In the genomic region with DNA sequence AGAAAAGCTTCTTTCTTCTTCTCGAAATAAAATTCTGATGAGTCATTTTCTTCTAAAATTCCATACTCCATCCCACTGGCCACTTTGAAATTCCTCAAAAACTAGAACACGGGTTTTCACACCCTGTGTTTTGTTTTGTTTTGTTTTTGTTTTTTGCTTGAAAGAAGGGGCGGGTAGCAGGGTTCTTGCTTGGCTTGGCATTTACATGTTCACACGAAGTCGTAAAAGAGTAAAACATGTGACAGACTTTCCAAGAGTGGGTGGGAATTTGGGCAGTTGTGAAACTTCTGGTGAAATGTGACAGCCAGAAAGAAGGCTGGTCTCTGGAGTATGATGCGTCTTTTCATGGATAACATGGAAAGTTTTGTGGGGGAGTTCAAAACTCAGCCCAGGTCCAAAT, we compare ENCODE assay signal across 33 cellular contexts. TPM values are rescaled to one million over a fixed set of nuclear protein-coding genes. Genes with fewer than 3 reads are reported as not detected.
A peak's percentile ranks its signal among the peaks of the same experiment; 100 is the strongest.
DNase-seq lines count a peak whose midpoint lies in the region; ATAC-seq, FAIRE-seq and TF ChIP-seq lines count a peak whose summit lies in the region.
"Had no signal": no experiment of that assay in that cellular context is flagged by ENCODE, and none has a peak within 500 bp of the region (broad histone marks: within the 10 kb centered on the region; RNA-seq: fewer than 3 reads in every experiment).

No MANE protein-coding gene starts in this region.

- H3K4me3 Mint-ChIP-seq in neural progenitor cell (no peak overlapping the region), progenitor cell of endocrine pancreas (ENCODE audit: low read depth) (no peak overlapping the region)
- H3K4me3 Mint-ChIP-seq: activated CD4-positive, alpha-beta T cell treated with anti-CD3 and anti-CD28 coated beads for 36 hours; activated CD8-positive, alpha-beta T cell treated with anti-CD3 and anti-CD28 coated beads, Interleukin-2, amount 10 ng/mL, durations not matched to agents 7 days and 5 days; dendritic cell treated with granulocyte-macrophage colony-stimulating factor and Interleukin-4, amounts not matched to agents 40 ng/mL and 50 ng/mL, for 4 days; naive B cell; T-helper 2 cell treated with Interferon-gamma antibody and Interleukin-4, amounts not matched to agents 5 μg/mL and 100 μg/mL, for 36 hours had no signal

- in situ Hi-C loops in SK-MEL-5 (cut with HindIII; ENCODE audit: low pct_unique_long_range_greater_than_20kb, low sequenced_read_pairs) = no loop called here

- DNase-seq in A549 (ENCODE audit: low read depth in 1 of 2, low spot score in 1 of 2) (no peak), GM03348 (ENCODE audit: low spot score) (peak; percentile 62), SK-MEL-5 (ENCODE audit: low read depth, low spot score) (peak; percentile 19), myocyte (ENCODE audit: low read depth) (peak; percentile 40), neural progenitor cell (ENCODE audit: low spot score) (no peak), progenitor cell of endocrine pancreas (ENCODE audit: low spot score, unreplicated experiment) (no peak), NCI-H2196 (lab: John Stamatoyannopoulos, UW; ENCODE audit: unreplicated experiment) (no peak), islet precursor cell (no peak)
- DNase-seq: activated CD4-positive, alpha-beta T cell treated with anti-CD3 and anti-CD28 coated beads for 36 hours; activated CD8-positive, alpha-beta T cell treated with anti-CD3 and anti-CD28 coated beads, Interleukin-2, amount 10 ng/mL, durations not matched to agents 7 days and 5 days; aorta; central memory CD4-positive, alpha-beta T cell; COR-L47; DMS79; esophagus squamous epithelium; GOT3; KG1; left lung; MV-4-11; naive B cell; NCI-H1436 treated with DMSO at 0.1 percent for 48 hours; NCI-H2107; NCI-H446 treated with DMSO at 0.1 percent for 48 hours; stimulated activated naive CD8-positive, alpha-beta T cell treated with anti-CD3 and anti-CD28 coated beads, Interleukin-15, Interleukin-2, amounts not matched to agents 100 U/mL and 50 U/mL, for 24 hours had no signal

- POLR2A ChIA-PET in A549 (lab: Yijun Ruan, JAX) = no interaction called here

- no peak overlapping the region for H3K27ac Mint-ChIP-seq in neural progenitor cell
- H3K27ac Mint-ChIP-seq in progenitor cell of endocrine pancreas = no peak overlapping the region
- H3K27ac Mint-ChIP-seq: activated CD4-positive, alpha-beta T cell treated with anti-CD3 and anti-CD28 coated beads for 36 hours; activated CD8-positive, alpha-beta T cell treated with anti-CD3 and anti-CD28 coated beads, Interleukin-2, amount 10 ng/mL, durations not matched to agents 7 days and 5 days; activated naive CD4-positive, alpha-beta T cell treated with anti-CD3 and anti-CD28 coated beads, Interleukin-2, amount 50 U/mL, for 72 hours; activated T-helper 2 cell treated with anti-CD3 and anti-CD28 coated beads, Interferon-gamma antibody, Interleukin-2, Interleukin-4, amounts not matched to agents 10 μg/mL and 5 μg/mL and 100 μg/mL, durations not matched to agents 14 hours and 24 hours and 36 hours; dendritic cell treated with granulocyte-macrophage colony-stimulating factor and Interleukin-4, amounts not matched to agents 40 ng/mL and 50 ng/mL, for 4 days; naive B cell; T-helper 2 cell treated with Interferon-gamma antibody and Interleukin-4, amounts not matched to agents 5 μg/mL and 100 μg/mL, for 36 hours had no signal

- H3K79me2 ChIP-seq in neural progenitor cell (ENCODE audit: low read depth) = no peaks in the 10 kb centered on the region

- H3K27me3 ChIP-seq in neural progenitor cell = no peaks in the 10 kb centered on the region
- H3K27me3 ChIP-seq: BLaER1 treated with 17β-estradiol and CSF1 and Interleukin-3, amounts not matched to agents 10 nM and 100 nM; esophagus squamous epithelium; left lung had no signal

- TF ChIP-seq RAD21 in A549 (conservative IDR thresholded peaks at IDR 0.05 in 1 of 2, IDR thresholded peaks at IDR 0.05 in 1 of 2) = no peak

- ATAC-seq in A549 = no peak
- ATAC-seq: activated CD4-positive, alpha-beta T cell treated with anti-CD3 and anti-CD28 coated beads for 36 hours; activated CD8-positive, alpha-beta T cell treated with anti-CD3 and anti-CD28 coated beads, Interleukin-2, amount 10 ng/mL, durations not matched to agents 7 days and 5 days; activated naive CD4-positive, alpha-beta T cell treated with anti-CD3 and anti-CD28 coated beads, Interleukin-2, amount 50 U/mL, for 72 hours; left lung; stimulated activated naive CD8-positive, alpha-beta T cell treated with anti-CD3 and anti-CD28 coated beads, Interleukin-15, Interleukin-2, amounts not matched to agents 100 U/mL and 50 U/mL, for 24 hours had no signal

- H3K4me3 ChIP-seq in A549 (no peak overlapping the region), neural progenitor cell (no peak overlapping the region)
- H3K4me3 ChIP-seq: BLaER1 treated with 17β-estradiol and CSF1 and Interleukin-3, amounts not matched to agents 10 nM and 100 nM; esophagus squamous epithelium; left lung; thoracic aorta had no signal

- FAIRE-seq in A549 (lab: Jason Lieb, UNC) = no peak
- FAIRE-seq: GM12891 had no signal

- no peaks in the 10 kb centered on the region for H3K36me3 Mint-ChIP-seq in neural progenitor cell
- H3K36me3 Mint-ChIP-seq in progenitor cell of endocrine pancreas (ENCODE audit: insufficient read depth) = no peaks in the 10 kb centered on the region
- H3K36me3 Mint-ChIP-seq: activated naive CD4-positive, alpha-beta T cell treated with anti-CD3 and anti-CD28 coated beads, Interleukin-2, amount 50 U/mL, for 72 hours; naive B cell had no signal

- H3K36me3 ChIP-seq in neural progenitor cell = no peaks in the 10 kb centered on the region
- H3K36me3 ChIP-seq: BLaER1 treated with 17β-estradiol and CSF1 and Interleukin-3, amounts not matched to agents 10 nM and 100 nM; esophagus squamous epithelium; left lung; thoracic aorta had no signal

- CTCF ChIA-PET in A549 (lab: Yijun Ruan, JAX) = no interaction called here

- H3K27ac ChIP-seq in A549 (no peak overlapping the region), neural progenitor cell (no peak overlapping the region)
- H3K27ac ChIP-seq: BLaER1 treated with 17β-estradiol and CSF1 and Interleukin-3, amounts not matched to agents 10 nM and 100 nM; esophagus squamous epithelium; left lung; thoracic aorta had no signal

- H2AFZ ChIP-seq in neural progenitor cell (replicated peaks) = no peak overlapping the region

- no peaks in the 10 kb centered on the region for H3F3A ChIP-seq in neural progenitor cell (ENCODE audit: low read depth)

- TF ChIP-seq EP300 in A549 (IDR thresholded peaks at IDR 0.05) = no peak

- no peaks in the 10 kb centered on the region for H3K9me3 ChIP-seq in A549
- H3K9me3 ChIP-seq in neural progenitor cell (ENCODE audit: low read depth) = no peaks in the 10 kb centered on the region
- H3K9me3 ChIP-seq: esophagus squamous epithelium, left lung, thoracic aorta had no signal

- TF ChIP-seq POLR2A in A549 (IDR thresholded peaks at IDR 0.05; ENCODE audit: low read length) = no peak

- H3K4me1 ChIP-seq in A549 (0 out of 3 replicates have a peak, but pooled peaks cover 3% of the 10 kb centered on the region), neural progenitor cell (no peaks in the 10 kb centered on the region)
- H3K4me1 ChIP-seq: esophagus squamous epithelium, left lung had no signal

- TF ChIP-seq CTCF in A549 (IDR thresholded peaks at IDR 0.05) = no peak
- no peak for TF ChIP-seq CTCF in neural progenitor cell (IDR thresholded peaks at IDR 0.05)
- TF ChIP-seq CTCF in progenitor cell of endocrine pancreas (IDR thresholded peaks at IDR 0.05; ENCODE audit: unreplicated experiment) = no peak

- WGBS in A549 (ENCODE audit: missing lambda C conversion rate) = 76% methylated on average over 6 of the region's 6 CpGs

- no peaks in the 10 kb centered on the region for H3K27me3 Mint-ChIP-seq in neural progenitor cell (ENCODE audit: insufficient read depth, low read depth)
- peaks cover 15% of the 10 kb centered on the region for H3K27me3 Mint-ChIP-seq in progenitor cell of endocrine pancreas
- H3K27me3 Mint-ChIP-seq: activated CD4-positive, alpha-beta T cell treated with anti-CD3 and anti-CD28 coated beads for 36 hours; dendritic cell treated with granulocyte-macrophage colony-stimulating factor and Interleukin-4, amounts not matched to agents 40 ng/mL and 50 ng/mL, for 4 days; naive B cell had no signal

- no peak overlapping the region for H3K9ac ChIP-seq in neural progenitor cell
- H3K9ac ChIP-seq: BLaER1 treated with 17β-estradiol and CSF1 and Interleukin-3, amounts not matched to agents 10 nM and 100 nM had no signal

- no peak overlapping the region for H3K4me2 ChIP-seq in A549
- no peak overlapping the region for H3K4me2 ChIP-seq in neural progenitor cell
- H3K4me2 ChIP-seq: BLaER1 treated with 17β-estradiol and CSF1 and Interleukin-3, amounts not matched to agents 10 nM and 100 nM had no signal

- H3K4me1 Mint-ChIP-seq in neural progenitor cell (no peaks in the 10 kb centered on the region), progenitor cell of endocrine pancreas (ENCODE audit: low read depth) (no peaks in the 10 kb centered on the region)
- H3K4me1 Mint-ChIP-seq: activated CD4-positive, alpha-beta T cell treated with anti-CD3 and anti-CD28 coated beads for 36 hours; naive B cell had no signal

- H3K9me3 Mint-ChIP-seq in neural progenitor cell (no peaks in the 10 kb centered on the region), progenitor cell of endocrine pancreas (ENCODE audit: low read depth) (no peaks in the 10 kb centered on the region)
- H3K9me3 Mint-ChIP-seq: activated T-helper 2 cell treated with anti-CD3 and anti-CD28 coated beads, Interferon-gamma antibody, Interleukin-2, Interleukin-4, amounts not matched to agents 10 μg/mL and 5 μg/mL and 100 μg/mL, durations not matched to agents 14 hours and 24 hours and 36 hours; dendritic cell treated with granulocyte-macrophage colony-stimulating factor and Interleukin-4, amounts not matched to agents 40 ng/mL and 50 ng/mL, for 4 days; T-helper 2 cell treated with Interferon-gamma antibody and Interleukin-4, amounts not matched to agents 5 μg/mL and 100 μg/mL, for 36 hours had no signal

- H4K20me1 ChIP-seq in neural progenitor cell (ENCODE audit: low read depth) = no peaks in the 10 kb centered on the region
- H4K20me1 ChIP-seq: BLaER1 treated with 17β-estradiol and CSF1 and Interleukin-3, amounts not matched to agents 10 nM and 100 nM had no signal

TF ChIP-seq in A549, 52 proteins besides CTCF, POLR2A, EP300 and RAD21 (continues in another document):
- no peak for TF ChIP-seq FOSB (CRISPR knock-in tag; IDR thresholded peaks at IDR 0.05)

RNA-seq across cellular contexts. Expression of gene FMN2, which starts 47.1 kb away (rescaled TPM):
- polyA plus RNA-seq in A549 (2011; rRNA removed) (2.8 and 4.5 TPM in 2 replicates), A549 (2017; fragmentation: RNase III; extraction: RNeasy Plus Mini Kit Qiagen cat#74134 plus additional on column Dnase treatment) (4.1 to 5.4 TPM (median 4.2 TPM) in 3 replicates)
- polyA plus RNA-seq in A549 (2012; cell fraction: cytosol; rRNA removed) = 1.6 and 2.1 TPM in 2 replicates
- polyA plus RNA-seq in A549 (2012; cell fraction: nucleus; rRNA removed) = 2.8 and 3.2 TPM in 2 replicates
- polyA minus RNA-seq in A549 (2011; rRNA and poly(A)+ RNA removed) = 2.3 and 2.4 TPM in 2 replicates
- total RNA-seq in SK-MEL-5 (2014; rRNA removed; shearing (Covaris generic)) = 35.4 and 39.8 TPM in 2 replicates
- 24.9 and 45.3 TPM in 2 replicates for polyA plus RNA-seq in SK-MEL-5 (2015; cell fraction: cytosol; rRNA removed)
- 11.7 and 13.8 TPM in 2 replicates for polyA plus RNA-seq in SK-MEL-5 (2015; cell fraction: nucleus; rRNA removed)
- total RNA-seq in myocyte (1.1 and 2.4 TPM in 2 replicates), neural progenitor cell (ENCODE audit: low replicate concordance) (1.7 TPM in 2 replicates), progenitor cell of endocrine pancreas (2.3 and 3.2 TPM in 2 replicates)
- 4.4 TPM for polyA plus RNA-seq in myocyte (2012)
- total RNA-seq: A673; activated CD4-positive, alpha-beta T cell treated with anti-CD3 and anti-CD28 coated beads for 36 hours; activated CD8-positive, alpha-beta T cell treated with anti-CD3 and anti-CD28 coated beads, Interleukin-2, amount 10 ng/mL, durations not matched to agents 7 days and 5 days; activated naive CD4-positive, alpha-beta T cell treated with anti-CD3 and anti-CD28 coated beads, Interleukin-2, amount 50 U/mL, for 72 hours; activated T-helper 2 cell treated with anti-CD3 and anti-CD28 coated beads, Interferon-gamma antibody, Interleukin-2, Interleukin-4, amounts not matched to agents 10 μg/mL and 5 μg/mL and 100 μg/mL, durations not matched to agents 14 hours and 24 hours and 36 hours; pulmonary artery endothelial cell had no signal

Comparison
In these comparisons a context has a peak if more than half of its experiments do, and no peak if none do; other contexts are left out.
1. DNase-seq: peak in GM03348 (single experiment), SK-MEL-5 (single experiment) and myocyte (single experiment); none in A549 (0 of 2), neural progenitor cell (single experiment), progenitor cell of endocrine pancreas (single experiment), NCI-H2196 (single experiment) and islet precursor cell (single experiment).